Comparison of ENCODE assay signal across 1 cellular context in the genomic region with DNA sequence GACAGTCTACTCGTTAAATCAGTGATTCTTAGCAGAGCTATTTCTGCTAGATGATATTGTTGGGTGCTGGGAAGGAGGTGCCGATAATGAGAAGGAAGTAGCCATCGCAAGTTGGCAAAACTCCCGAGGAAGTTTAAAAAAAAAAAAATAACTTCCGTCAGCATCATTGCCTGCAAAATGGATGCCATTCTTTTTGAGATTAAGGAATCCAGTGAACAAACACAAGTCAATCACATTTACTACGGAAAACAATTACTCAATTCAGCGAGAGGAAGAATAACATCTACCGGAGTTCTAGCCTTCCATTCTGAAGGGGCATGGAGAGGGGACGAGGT.
TF ChIP-seq lines count a peak whose summit lies in the region.

No MANE protein-coding gene starts in this region.

TF ChIP-seq in SK-N-SH, 30 proteins besides CTCF, POLR2A, EP300 and RAD21 (continued from another document):
- no peak for TF ChIP-seq REST (IDR thresholded peaks at IDR 0.05; ENCODE audit: low read depth, low read length)
- no peak for TF ChIP-seq YY1 (IDR thresholded peaks at IDR 0.05; ENCODE audit: low read depth)
- no peak for TF ChIP-seq CHD2 (IDR thresholded peaks at IDR 0.05; ENCODE audit: low read length, partially characterized antibody)
- no peak for TF ChIP-seq MEF2A (IDR thresholded peaks at IDR 0.05; ENCODE audit: borderline replicate concordance, low read depth)
- TF ChIP-seq SIN3A (IDR thresholded peaks at IDR 0.05; ENCODE audit: borderline replicate concordance, low read depth, low read length) = no peak
- no peak for TF ChIP-seq NFIC (IDR thresholded peaks at IDR 0.05; ENCODE audit: borderline replicate concordance)
